ENCODE assay signal across 8 cellular contexts in the genomic region with DNA sequence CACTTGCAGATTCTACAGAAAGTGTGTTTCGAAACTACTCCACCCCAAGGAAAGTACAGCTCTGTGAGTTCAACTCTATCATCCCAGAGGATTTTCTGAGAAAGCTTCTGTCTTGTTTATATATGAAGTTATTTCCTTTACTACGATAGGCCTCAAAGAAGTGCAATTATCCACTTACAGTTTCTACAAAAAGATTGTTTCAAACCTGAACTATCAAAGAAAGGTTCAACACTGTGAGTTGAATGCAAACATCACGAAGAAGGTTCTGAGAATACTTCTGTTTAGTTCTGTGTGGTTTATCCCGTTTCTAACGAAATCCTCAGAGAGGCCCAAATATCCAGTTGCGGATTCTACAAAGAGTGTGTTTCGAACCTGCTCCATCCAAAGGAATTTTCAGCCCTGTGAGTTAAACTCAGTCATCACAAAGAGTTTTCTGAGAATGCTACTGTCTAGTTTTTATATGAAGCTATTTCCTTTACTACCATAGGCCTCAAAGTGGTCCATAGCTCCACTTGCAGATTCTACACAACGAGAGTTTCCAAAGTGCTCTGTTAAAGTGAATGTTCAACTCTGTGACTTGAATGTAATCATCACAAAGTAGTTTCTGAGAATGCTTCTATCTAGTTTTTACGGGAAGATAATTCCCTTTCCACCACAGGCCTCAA.
A peak's percentile ranks its signal among the peaks of the same experiment; 100 is the strongest.
DNase-seq lines count a peak whose midpoint lies in the region; ATAC-seq, FAIRE-seq and TF ChIP-seq lines count a peak whose summit lies in the region.
"Not testable (repeated sequence)": the region's sequence is repeated elsewhere in the genome, so short reads cannot be mapped to it uniquely, and the experiment has no call there.

No MANE protein-coding gene starts in this region.

- H4K8ac ChIP-seq in IMR-90 (ENCODE audit: low read depth in 2 of 2, low read length in 2 of 2), result not testable (repeated sequence)

- DNase-seq in IMR-90; K562 (ENCODE audit: extremely low read depth in 1 of 4, low spot score in 3 of 4); right lobe of liver; stimulated activated naive CD8-positive, alpha-beta T cell treated with anti-CD3 and anti-CD28 coated beads, Interleukin-15, amount 100 ng/mL, for 72 hours: not testable (repeated sequence)

- TF ChIP-seq EP300 in K562 (IDR thresholded peaks at IDR 0.05; ENCODE audit: low read length), result not testable (repeated sequence)

- not testable (repeated sequence) for H3K27ac Mint-ChIP-seq in stimulated activated naive CD8-positive, alpha-beta T cell treated with anti-CD3 and anti-CD28 coated beads, Interleukin-15, amount 100 ng/mL, for 72 hours

- H3K79me2 ChIP-seq in K562 (ENCODE audit: control insufficient read depth, insufficient read depth, low read length), result not testable (repeated sequence)

- intact Hi-C loops in IMR-90 (cut with micrococcal nuclease); K562 (cut with micrococcal nuclease); right lobe of liver (cut with DNase I): not testable (repeated sequence)

- dilution Hi-C loops in IMR-90 (cut with HindIII; ENCODE audit: low sequenced_read_pairs, unreplicated experiment), result not testable (repeated sequence)

- H3K27me3 Mint-ChIP-seq in stimulated activated naive CD8-positive, alpha-beta T cell treated with anti-CD3 and anti-CD28 coated beads, Interleukin-15, amount 100 ng/mL, for 72 hours, result not testable (repeated sequence)

- POLR2A ChIA-PET in IMR-90 (lab: Charles Lee; ENCODE audit: unreplicated experiment); K562 (lab: Yijun Ruan, JAX): not testable (repeated sequence)

- not testable (repeated sequence) for H2AK9ac ChIP-seq in IMR-90 (replicated peaks; ENCODE audit: low read depth, low read length, poor library complexity)

- not testable (repeated sequence) for H3K27ac ChIP-seq in IMR-90 (ENCODE audit: insufficient read depth, low read length); K562 (ENCODE audit: extremely low read depth, low read depth, low read length); right lobe of liver

- no CpG with 5 or more reads among the region's 9 CpGs for WGBS in IMR-90 (ENCODE audit: extremely low coverage in 2 of 2, insufficient read length in 1 of 2), 2 experiments
- 0% methylated on average over 1 of the region's 9 CpGs for WGBS in K562 (ENCODE audit: insufficient coverage, low coverage, missing lambda C conversion rate)
- no CpG with 5 or more reads among the region's 9 CpGs for WGBS in right lobe of liver (ENCODE audit: insufficient coverage, low coverage, low lambda C conversion rate, missing lambda C conversion rate)

- not testable (repeated sequence) for BruUV-seq in IMR-90 (replicated peaks; lab: Mats Ljungman, UMichigan); K562 (replicated peaks; lab: Mats Ljungman, UMichigan)

- not testable (repeated sequence) for H2BK120ac ChIP-seq in IMR-90 (ENCODE audit: low read depth, low read length)

- not testable (repeated sequence) for H3K79me1 ChIP-seq in IMR-90 (ENCODE audit: low read depth in 1 of 2, low read length in 2 of 2)

- H3K4me3 ChIP-seq in IMR-90 (ENCODE audit: insufficient read depth, low read depth, low read length); K562; right lobe of liver: not testable (repeated sequence)

- not testable (repeated sequence) for H4K91ac ChIP-seq in IMR-90 (ENCODE audit: insufficient read depth, low read depth, low read length)

- not testable (repeated sequence) for H3K4me3 Mint-ChIP-seq in stimulated activated naive CD8-positive, alpha-beta T cell treated with anti-CD3 and anti-CD28 coated beads, Interleukin-15, amount 100 ng/mL, for 72 hours

- H3K18ac ChIP-seq in IMR-90 (ENCODE audit: low read depth, low read length), result not testable (repeated sequence)

- not testable (repeated sequence) for H2AFZ ChIP-seq in IMR-90 (replicated peaks; ENCODE audit: low read length, poor library complexity); K562 (ENCODE audit: low read depth, low read length)

- not testable (repeated sequence) for FAIRE-seq in K562 (lab: Jason Lieb, UNC)

- peaks cover 13% of the 10 kb centered on the region for H3K9me3 ChIP-seq in IMR-90 (ENCODE audit: control insufficient read depth, insufficient read depth, low read length)
- not testable (repeated sequence) for H3K9me3 ChIP-seq in K562 (replicated peaks; ENCODE audit: control insufficient read depth, insufficient read depth, low read depth, low read length); right lobe of liver

- not testable (repeated sequence) for H3K23ac ChIP-seq in IMR-90 (ENCODE audit: low read depth, low read length)

- not testable (repeated sequence) for H3K27me3 ChIP-seq in IMR-90 (ENCODE audit: control insufficient read depth, insufficient read depth, low read length); K562 (ENCODE audit: control insufficient read depth in 2 of 2, insufficient read depth in 2 of 2, low read length in 2 of 2); right lobe of liver

- not testable (repeated sequence) for H3K14ac ChIP-seq in IMR-90 (replicated peaks; ENCODE audit: low read depth, low read length)

- not testable (repeated sequence) for H4K5ac ChIP-seq in IMR-90 (ENCODE audit: low read depth, low read length)

- TF ChIP-seq RAD21 in IMR-90 (IDR thresholded peaks at IDR 0.05; ENCODE audit: low read length); K562 (CRISPR knock-in tag; conservative IDR thresholded peaks at IDR 0.05 in 1 of 2, IDR thresholded peaks at IDR 0.05 in 1 of 2): not testable (repeated sequence)

- H3K4me1 Mint-ChIP-seq in stimulated activated naive CD8-positive, alpha-beta T cell treated with anti-CD3 and anti-CD28 coated beads, Interleukin-15, amount 100 ng/mL, for 72 hours, result not testable (repeated sequence)

- H2BK5ac ChIP-seq in IMR-90 (ENCODE audit: low read depth, low read length, poor library complexity, severe bottlenecking), result not testable (repeated sequence)

- H4K20me1 ChIP-seq in IMR-90 (ENCODE audit: insufficient read depth, low read length); K562 (replicated peaks; ENCODE audit: control insufficient read depth, insufficient read depth, low read length): not testable (repeated sequence)

- H3K9me3 Mint-ChIP-seq in stimulated activated naive CD8-positive, alpha-beta T cell treated with anti-CD3 and anti-CD28 coated beads, Interleukin-15, amount 100 ng/mL, for 72 hours, result not testable (repeated sequence)

- not testable (repeated sequence) for H3K9ac ChIP-seq in IMR-90 (ENCODE audit: low read depth, low read length); K562 (ENCODE audit: insufficient read depth in 1 of 2, low read depth in 2 of 2, low read length in 2 of 2)

- H3K4me2 ChIP-seq in IMR-90 (ENCODE audit: low read depth, low read length); K562 (ENCODE audit: insufficient read depth, low read length): not testable (repeated sequence)

- CTCF ChIA-PET in IMR-90 (lab: Yijun Ruan, JAX); K562 (lab: Yijun Ruan, JAX; ENCODE audit: low intra/inter-chr PET ratio): not testable (repeated sequence)

- not testable (repeated sequence) for H3K56ac ChIP-seq in IMR-90 (ENCODE audit: extremely low read depth, insufficient read depth, low read length)

- not testable (repeated sequence) for H3K4ac ChIP-seq in IMR-90 (ENCODE audit: low read depth, low read length)

- H2BK20ac ChIP-seq in IMR-90 (ENCODE audit: low read depth, low read length), result not testable (repeated sequence)

- not testable (repeated sequence) for H2BK15ac ChIP-seq in IMR-90 (ENCODE audit: low read depth, low read length)

- not testable (repeated sequence) for H3K36me3 ChIP-seq in IMR-90 (ENCODE audit: control insufficient read depth, insufficient read depth, low read length); K562 (ENCODE audit: control insufficient read depth, insufficient read depth, low read length); right lobe of liver

- in situ Hi-C loops in IMR-90 (cut with MboI; ENCODE audit: low sequenced_read_pairs); K562 (cut with MboI): not testable (repeated sequence)

- TF ChIP-seq CTCF in IMR-90 (conservative IDR thresholded peaks at IDR 0.05; ENCODE audit: low read depth, low read length); K562 (IDR thresholded peaks at IDR 0.05 in 2 of 3, conservative IDR thresholded peaks at IDR 0.05 in 1 of 3; ENCODE audit: insufficient read depth in 2 of 3, low read depth in 1 of 3, low read length in 3 of 3); right lobe of liver (IDR thresholded peaks at IDR 0.05): not testable (repeated sequence)

- ATAC-seq in GM18867 (IDR thresholded peaks at IDR 0.05; ENCODE audit: unreplicated experiment), result peak; percentile 69
- ATAC-seq in GM19468 (IDR thresholded peaks at IDR 0.05; ENCODE audit: extremely low read depth, unreplicated experiment), result peak; percentile 32
- ATAC-seq in HG02588 (IDR thresholded peaks at IDR 0.05; ENCODE audit: unreplicated experiment), result peak; percentile 78
- ATAC-seq in HG03060 (IDR thresholded peaks at IDR 0.05; ENCODE audit: low read depth, unreplicated experiment), result peak; percentile 35
- ATAC-seq in IMR-90 (ENCODE audit: low read depth), result peak; percentile 80
- ATAC-seq in K562, result peak; percentile 75
- ATAC-seq in right lobe of liver, result peak; percentile 68 to 79 (median 73)
- peak; percentile 64 for ATAC-seq in stimulated activated naive CD8-positive, alpha-beta T cell treated with anti-CD3 and anti-CD28 coated beads, Interleukin-15, amount 100 ng/mL, for 72 hours

- not testable (repeated sequence) for TF ChIP-seq POLR2A in IMR-90 (IDR thresholded peaks at IDR 0.05; ENCODE audit: low read depth, low read length); K562 (conservative IDR thresholded peaks at IDR 0.05); right lobe of liver (IDR thresholded peaks at IDR 0.05)

- not testable (repeated sequence) for H3K9me1 ChIP-seq in IMR-90 (ENCODE audit: insufficient read depth, low read length); K562 (ENCODE audit: control insufficient read depth, insufficient read depth, low read length)

- not testable (repeated sequence) for H3K4me1 ChIP-seq in IMR-90 (ENCODE audit: control insufficient read depth, insufficient read depth, low read length); K562 (replicated peaks in 1 of 2; ENCODE audit: control insufficient read depth in 2 of 2, insufficient read depth in 2 of 2, low read length in 2 of 2); right lobe of liver

- H2AK5ac ChIP-seq in IMR-90 (ENCODE audit: low read depth, low read length), result not testable (repeated sequence)
